ENCODE assay signal across 18 cellular contexts in genomic region chr5:122102825-122103224, GRCh38. TPM values are rescaled to one million over a fixed set of nuclear protein-coding genes. Genes with fewer than 3 reads are reported as not detected.
DNase-seq lines count a peak whose midpoint lies in the region; ATAC-seq, FAIRE-seq and TF ChIP-seq lines count a peak whose summit lies in the region.
"Had no signal": no experiment of that assay in that cellular context is flagged by ENCODE, and none has a peak within 500 bp of the region (broad histone marks: within the 10 kb centered on the region; RNA-seq: fewer than 3 reads in every experiment).

No MANE protein-coding gene starts in this region.

- peak; percentile 3 for FAIRE-seq in kidney (lab: Jason Lieb, UNC)

- TF ChIP-seq CTCF in choroid plexus epithelial cell (conservative IDR thresholded peaks at IDR 0.05; ENCODE audit: low read depth, low read length) (no peak), kidney (IDR thresholded peaks at IDR 0.05; ENCODE audit: borderline replicate concordance, extremely low read depth, insufficient read depth) (no peak)

- intact Hi-C loops in kidney (cut with DNase I), result no loop called here

- H3K36me3 ChIP-seq in ACC112 (ENCODE audit: insufficient read depth, low read length) (no peaks in the 10 kb centered on the region), kidney (ENCODE audit: control insufficient read depth in 1 of 2, insufficient read depth in 2 of 2, low read length in 2 of 2) (no peaks in the 10 kb centered on the region)
- H3K36me3 ChIP-seq: left lung had no signal

- no peak overlapping the region for H2AFZ ChIP-seq in ACC112 (ENCODE audit: low read length, unreplicated experiment)

- H3K27ac ChIP-seq in ACC112 (ENCODE audit: low read depth, low read length), result peak overlapping the region; percentile 67
- no peak overlapping the region for H3K27ac ChIP-seq in kidney (ENCODE audit: low read depth in 2 of 2, low read length in 2 of 2)
- H3K27ac ChIP-seq in substantia nigra (ENCODE audit: low read depth, low read length, poor library complexity, severe bottlenecking), result no peak overlapping the region
- H3K27ac ChIP-seq: left lung had no signal

- H3K27me3 ChIP-seq in ACC112 (ENCODE audit: insufficient read depth, low read length), result no peaks in the 10 kb centered on the region
- H3K27me3 ChIP-seq: left lung had no signal

- H3K4me3 ChIP-seq in ACC112 (ENCODE audit: low read depth, low read length) (no peak overlapping the region), choroid plexus epithelial cell (ENCODE audit: low read depth, low read length) (no peak overlapping the region), kidney (ENCODE audit: low read length in 2 of 2) (no peak overlapping the region)
- H3K4me3 ChIP-seq: left lung had no signal

- peak; percentile 58 for DNase-seq in NCI-H226
- peak; percentile 98 for DNase-seq in choroid plexus epithelial cell (ENCODE audit: low read depth)
- DNase-seq in kidney, result no peak
- no peak for DNase-seq in activated naive CD4-positive, alpha-beta T cell treated with Interleukin-2 at 50 U/mL for 16 hours
- DNase-seq in substantia nigra (lab: John Stamatoyannopoulos, UW), result no peak
- DNase-seq: activated B cell treated with CpG ODN at 0.5 μM for 24 hours; activated naive CD4-positive, alpha-beta T cell treated with anti-CD3 and anti-CD28 coated beads for 36 hours; Caco-2; central memory CD4-positive, alpha-beta T cell; hypothalamus; left lung; NCI-H2081; NCI-H82; stimulated activated CD4-positive, alpha-beta T cell treated with anti-CD3 and anti-CD28 coated beads, Interleukin-15, amount 100 ng/mL, for 24 hours; T-cell had no signal

- H3K9me3 ChIP-seq in kidney (ENCODE audit: control insufficient read depth in 1 of 2, low read length in 2 of 2), result no peaks in the 10 kb centered on the region
- H3K9me3 ChIP-seq: Caco-2, left lung had no signal

- ATAC-seq in HG02759 (IDR thresholded peaks at IDR 0.05; ENCODE audit: unreplicated experiment) (no peak), GM21526 (IDR thresholded peaks at IDR 0.05; ENCODE audit: low FRiP score, unreplicated experiment) (no peak)
- ATAC-seq: left lung, T-cell had no signal

- no peak overlapping the region for H3K9ac ChIP-seq in kidney (ENCODE audit: low read length in 2 of 2)

- H3K79me2 ChIP-seq in ACC112 (ENCODE audit: control insufficient read depth, insufficient read depth, low read length, unreplicated experiment), result no peaks in the 10 kb centered on the region

- H3K4me1 ChIP-seq in ACC112 (ENCODE audit: control insufficient read depth, insufficient read depth, low read length, unreplicated experiment), result peaks cover 35% of the 10 kb centered on the region
- no peaks in the 10 kb centered on the region for H3K4me1 ChIP-seq in kidney (ENCODE audit: control insufficient read depth in 1 of 2, insufficient read depth in 1 of 2, low read depth in 1 of 2, low read length in 2 of 2)
- H3K4me1 ChIP-seq: Caco-2, left lung had no signal

RNA-seq across cellular contexts. Expression of gene LOX, which starts 24.8 kb away (rescaled TPM):
- total RNA-seq in kidney, result 9.2 TPM
- 3.4 TPM for polyA plus RNA-seq in kidney (ENCODE audit: insufficient read depth, low read depth, low replicate concordance)
- total RNA-seq: activated B cell treated with CpG ODN at 0.5 μM for 24 hours; activated naive CD4-positive, alpha-beta T cell treated with anti-CD3 and anti-CD28 coated beads for 36 hours had no signal

RNA-seq across cellular contexts. Expression of gene ZNF474, which starts 26.5 kb away (rescaled TPM):
- 0.38 TPM for total RNA-seq in kidney
- polyA plus RNA-seq in kidney (ENCODE audit: insufficient read depth, low read depth, low replicate concordance), result not detected
- total RNA-seq: activated B cell treated with CpG ODN at 0.5 μM for 24 hours; activated naive CD4-positive, alpha-beta T cell treated with anti-CD3 and anti-CD28 coated beads for 36 hours; Caco-2 had no signal

Comparison
In these comparisons a context has a peak if more than half of its experiments do, and no peak if none do; other contexts are left out.
1. DNase-seq: peak in NCI-H226 (single experiment) and choroid plexus epithelial cell (single experiment); none in kidney (single experiment), activated naive CD4-positive, alpha-beta T cell treated with Interleukin-2 at 50 U/mL for 16 hours (single experiment) and substantia nigra (0 of 49).